29 cellular contexts compared by ENCODE assay signal in genomic region chr12:39005671-39006070, GRCh38.
"Had no signal": no experiment of that assay in that cellular context is flagged by ENCODE, and none has a peak within 500 bp of the region (broad histone marks: within the 10 kb centered on the region; RNA-seq: fewer than 3 reads in every experiment).

No MANE protein-coding gene starts in this region.

- H3K27ac ChIP-seq: colonic mucosa, coronary artery, dorsolateral prefrontal cortex, epithelial cell of prostate, esophagus muscularis mucosa, esophagus squamous epithelium, foreskin keratinocyte, gastrocnemius medialis, gastroesophageal sphincter, heart left ventricle, heart right ventricle, hepatocyte had no signal

- H3K4me2 ChIP-seq: hepatocyte had no signal

- H3K27me3 ChIP-seq: colonic mucosa, esophagus muscularis mucosa, esophagus squamous epithelium, foreskin keratinocyte, gastrocnemius medialis, gastroesophageal sphincter, heart left ventricle, heart right ventricle, hepatocyte had no signal

- DNase-seq: colonic mucosa; cortex of kidney; dermis blood vessel endothelial cell; dorsolateral prefrontal cortex; effector CD4-positive, alpha-beta T cell; effector CD8-positive, alpha-beta T cell; effector memory CD4-positive, alpha-beta T cell; effector memory CD8-positive, alpha-beta T cell; endodermal cell; erythroblast; esophagus squamous epithelium; foreskin fibroblast; foreskin keratinocyte; foreskin melanocyte; gastrocnemius medialis; glutamatergic neuron; head of caudate nucleus; heart left ventricle; heart right ventricle had no signal

- H3K9me3 ChIP-seq: colonic mucosa, esophagus muscularis mucosa, esophagus squamous epithelium, gastrocnemius medialis, gastroesophageal sphincter, heart left ventricle, heart right ventricle had no signal

- H3K4me3 Mint-ChIP-seq: dendritic cell treated with granulocyte-macrophage colony-stimulating factor and Interleukin-4, amounts not matched to agents 40 ng/mL and 50 ng/mL, for 4 days; effector memory CD8-positive, alpha-beta T cell; endodermal cell had no signal

- ATAC-seq: effector memory CD8-positive, alpha-beta T cell; esophagus mucosa; foreskin keratinocyte; gastrocnemius medialis; gastroesophageal sphincter; heart left ventricle; heart right ventricle had no signal

- H3K9me3 Mint-ChIP-seq: dendritic cell treated with granulocyte-macrophage colony-stimulating factor and Interleukin-4, amounts not matched to agents 40 ng/mL and 50 ng/mL, for 4 days; endodermal cell had no signal

- H3K79me2 ChIP-seq: hepatocyte had no signal

- FAIRE-seq: endometrium, endothelial cell of umbilical vein, frontal cortex had no signal

- H3K27ac Mint-ChIP-seq: dendritic cell treated with granulocyte-macrophage colony-stimulating factor and Interleukin-4, amounts not matched to agents 40 ng/mL and 50 ng/mL, for 4 days; effector memory CD8-positive, alpha-beta T cell; endodermal cell had no signal

- H3K36me3 ChIP-seq: colonic mucosa, esophagus muscularis mucosa, esophagus squamous epithelium, gastrocnemius medialis, gastroesophageal sphincter, heart left ventricle, heart right ventricle had no signal

- H3K27me3 Mint-ChIP-seq: dendritic cell treated with granulocyte-macrophage colony-stimulating factor and Interleukin-4, amounts not matched to agents 40 ng/mL and 50 ng/mL, for 4 days; effector memory CD8-positive, alpha-beta T cell had no signal

- H3K4me1 ChIP-seq: colonic mucosa, esophagus muscularis mucosa, esophagus squamous epithelium, foreskin keratinocyte, gastrocnemius medialis, gastroesophageal sphincter, heart left ventricle, heart right ventricle had no signal

- H3K4me3 ChIP-seq: colonic mucosa, coronary artery, dorsolateral prefrontal cortex, esophagus muscularis mucosa, esophagus squamous epithelium, gastrocnemius medialis, gastroesophageal sphincter, heart left ventricle, heart right ventricle, hepatocyte had no signal

- H2AFZ ChIP-seq: hepatocyte had no signal
